Comparison of ENCODE assay signal across 17 cellular contexts in the genomic region with DNA sequence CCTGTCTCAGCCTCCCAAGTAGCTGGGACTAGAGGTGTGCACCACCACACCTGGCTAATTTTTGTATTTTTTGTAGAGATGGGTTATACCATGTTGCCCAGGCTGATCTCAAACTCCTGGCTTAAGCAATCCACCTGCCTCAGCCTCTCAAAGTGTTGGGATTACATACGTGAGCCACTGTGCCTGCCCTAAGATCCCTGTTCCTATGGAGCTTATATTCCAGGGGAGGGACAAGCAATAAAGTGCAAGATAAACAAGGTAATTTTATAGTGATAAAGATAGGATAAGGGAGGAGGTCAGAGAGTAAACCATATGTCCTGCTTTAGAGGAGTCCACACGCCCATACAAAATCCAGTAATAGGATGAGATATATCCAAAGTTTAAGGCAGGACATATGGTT.
"Had no signal": no experiment of that assay in that cellular context is flagged by ENCODE, and none has a peak within 500 bp of the region (broad histone marks: within the 10 kb centered on the region; RNA-seq: fewer than 3 reads in every experiment).

No MANE protein-coding gene starts in this region.

- H3K9me3 ChIP-seq: lower lobe of right lung had no signal

- H3K36me3 ChIP-seq: lower lobe of right lung, SJCRH30 had no signal

- H3K27ac Mint-ChIP-seq: activated naive CD8-positive, alpha-beta T cell treated with anti-CD3 and anti-CD28 coated beads, Interleukin-2, amount 50 U/mL, for 24 hours; activated T-helper 17 cell treated with anti-CD3 and anti-CD28 coated beads, Interleukin-2, amount 50 U/mL, for 72 hours; endodermal cell; type B pancreatic cell had no signal

- H3K9me3 Mint-ChIP-seq: activated naive CD8-positive, alpha-beta T cell treated with anti-CD3 and anti-CD28 coated beads, Interleukin-2, amount 50 U/mL, for 24 hours; activated T-helper 17 cell treated with anti-CD3 and anti-CD28 coated beads, Interleukin-2, amount 50 U/mL, for 72 hours; endodermal cell; type B pancreatic cell had no signal

- ATAC-seq: activated CD4-positive, CD25-positive, alpha-beta regulatory T cell treated with anti-CD3 and anti-CD28 coated beads, Interleukin-2, amount 50 U/mL, for 24 hours; activated naive CD8-positive, alpha-beta T cell treated with anti-CD3 and anti-CD28 coated beads, Interleukin-2, amount 50 U/mL, for 24 hours; activated T-helper 17 cell treated with anti-CD3 and anti-CD28 coated beads, Interleukin-2, amount 50 U/mL, for 72 hours; lower lobe of right lung; naive thymus-derived CD4-positive, alpha-beta T cell had no signal

- H3K36me3 Mint-ChIP-seq: type B pancreatic cell had no signal

- H3K27me3 ChIP-seq: SJCRH30 had no signal

- H3K27ac ChIP-seq: lower lobe of right lung, parathyroid adenoma, SJCRH30 had no signal

- H3K4me3 Mint-ChIP-seq: activated naive CD8-positive, alpha-beta T cell treated with anti-CD3 and anti-CD28 coated beads, Interleukin-2, amount 50 U/mL, for 24 hours; activated T-helper 17 cell treated with anti-CD3 and anti-CD28 coated beads, Interleukin-2, amount 50 U/mL, for 72 hours; endodermal cell; naive thymus-derived CD4-positive, alpha-beta T cell; type B pancreatic cell had no signal

- DNase-seq: activated naive CD4-positive, alpha-beta T cell treated with Interleukin-2 at 50 U/mL for 16 hours; activated naive CD8-positive, alpha-beta T cell treated with anti-CD3 and anti-CD28 coated beads, Interleukin-2, amount 50 U/mL, for 24 hours; activated T-cell treated with anti-CD3 and anti-CD28 coated beads for 4 hours; endodermal cell; lower lobe of right lung; naive thymus-derived CD4-positive, alpha-beta T cell; SJCRH30; stimulated activated CD4-positive, alpha-beta T cell treated with anti-CD3 and anti-CD28 coated beads, Interleukin-4, amount 100 ng/mL, for 4 hours; stimulated activated CD8-positive, alpha-beta memory T cell treated with anti-CD3 and anti-CD28 coated beads, Interleukin-4, amount 100 ng/mL, for 48 hours; stimulated activated naive CD4-positive, alpha-beta T cell treated with Interleukin-2 at 50 U/mL for 16 hours; substantia nigra; T-helper 2 cell had no signal

- H3K4me1 ChIP-seq: lower lobe of right lung had no signal

- H3K27me3 Mint-ChIP-seq: activated naive CD8-positive, alpha-beta T cell treated with anti-CD3 and anti-CD28 coated beads, Interleukin-2, amount 50 U/mL, for 24 hours; type B pancreatic cell had no signal

- H3K4me3 ChIP-seq: lower lobe of right lung, SJCRH30, skin epidermis had no signal
